22 cellular contexts compared by ENCODE assay signal in genomic region chr20:24971702-24972101, GRCh38. TPM values are rescaled to one million over a fixed set of nuclear protein-coding genes. Genes with fewer than 3 reads are reported as not detected.
DNase-seq lines count a peak whose midpoint lies in the region; ATAC-seq and TF ChIP-seq lines count a peak whose summit lies in the region.
"Had no signal": no experiment of that assay in that cellular context is flagged by ENCODE, and none has a peak within 500 bp of the region (broad histone marks: within the 10 kb centered on the region; RNA-seq: fewer than 3 reads in every experiment).

No MANE protein-coding gene starts in this region.

- peaks cover 12% of the 10 kb centered on the region; the same call in 1 of the 2 replicates for H4K20me1 ChIP-seq in BLaER1

- H3K27ac ChIP-seq in BLaER1 (no peak overlapping the region), neutrophil (peak overlapping the region; percentile 67)
- H3K27ac ChIP-seq: C4-2B, KMS-11 had no signal

- H3K9me3 Mint-ChIP-seq in CD14-positive monocyte, result peaks cover 0 to 8% (median 3%) of the 10 kb centered on the region in 7 donors
- H3K9me3 Mint-ChIP-seq in dendritic cell treated with granulocyte-macrophage colony-stimulating factor and Interleukin-4, amounts not matched to agents 40 ng/mL and 50 ng/mL, for 4 days, result peaks cover 9% of the 10 kb centered on the region
- peaks cover 6 to 8% of the 10 kb centered on the region in 2 donors for H3K9me3 Mint-ChIP-seq in stimulated activated naive B cell treated with anti-CD40 and anti-IgM and Interleukin-4, amounts not matched to agents 10 μg/mL and 1 μg/mL and 100 μg/mL, for 72 hours

- H3K9ac ChIP-seq in BLaER1, result peak overlapping the region; percentile 51; the same call in 1 of the 2 replicates
- H3K9ac ChIP-seq: KMS-11, SK-N-SH had no signal

- H3K27me3 Mint-ChIP-seq in CD14-positive monocyte (ENCODE audit: low read depth in 3 of 3), result peaks cover 0 to 2% (median 0%) of the 10 kb centered on the region in 3 donors
- no peaks in the 10 kb centered on the region for H3K27me3 Mint-ChIP-seq in dendritic cell treated with granulocyte-macrophage colony-stimulating factor and Interleukin-4, amounts not matched to agents 40 ng/mL and 50 ng/mL, for 4 days
- no peaks in the 10 kb centered on the region for H3K27me3 Mint-ChIP-seq in stimulated activated naive B cell treated with anti-CD40 and anti-IgM and Interleukin-4, amounts not matched to agents 10 μg/mL and 1 μg/mL and 100 μg/mL, for 72 hours

- intact Hi-C loops in CD14-positive monocyte (cut with micrococcal nuclease), result no loop called here
- intact Hi-C loops in dendritic cell treated with granulocyte-macrophage colony-stimulating factor and Interleukin-4, amounts not matched to agents 40 ng/mL and 50 ng/mL, for 4 days (cut with micrococcal nuclease), result no loop called here

- H3K4me3 ChIP-seq in BLaER1 (no peak overlapping the region), neutrophil (ENCODE audit: low read depth in 1 of 2, low read length in 1 of 2) (no peak overlapping the region)

- H3K36me3 ChIP-seq in BLaER1 (peaks cover 68% of the 10 kb centered on the region), neutrophil (peaks cover 80% of the 10 kb centered on the region)

- H3K36me3 Mint-ChIP-seq in CD14-positive monocyte, result peaks cover 72 to 82% of the 10 kb centered on the region in 2 donors
- H3K36me3 Mint-ChIP-seq in dendritic cell treated with granulocyte-macrophage colony-stimulating factor and Interleukin-4, amounts not matched to agents 40 ng/mL and 50 ng/mL, for 4 days (ENCODE audit: low read depth), result peaks cover 99% of the 10 kb centered on the region
- H3K36me3 Mint-ChIP-seq in stimulated activated naive B cell treated with anti-CD40 and anti-IgM and Interleukin-4, amounts not matched to agents 10 μg/mL and 1 μg/mL and 100 μg/mL, for 72 hours, result peaks cover 63 to 71% of the 10 kb centered on the region in 2 donors

- H3K4me1 Mint-ChIP-seq in CD14-positive monocyte, result peaks cover 28% of the 10 kb centered on the region
- H3K4me1 Mint-ChIP-seq in dendritic cell treated with granulocyte-macrophage colony-stimulating factor and Interleukin-4, amounts not matched to agents 40 ng/mL and 50 ng/mL, for 4 days (ENCODE audit: low read depth), result peaks cover 51% of the 10 kb centered on the region
- peaks cover 10 to 14% of the 10 kb centered on the region in 2 donors for H3K4me1 Mint-ChIP-seq in stimulated activated naive B cell treated with anti-CD40 and anti-IgM and Interleukin-4, amounts not matched to agents 10 μg/mL and 1 μg/mL and 100 μg/mL, for 72 hours

- no peaks in the 10 kb centered on the region for H3K27me3 ChIP-seq in BLaER1
- no peaks in the 10 kb centered on the region for H3K27me3 ChIP-seq in neutrophil

- no peak overlapping the region for H3K27ac Mint-ChIP-seq in CD14-positive monocyte
- peak overlapping the region; percentile 83 for H3K27ac Mint-ChIP-seq in dendritic cell treated with granulocyte-macrophage colony-stimulating factor and Interleukin-4, amounts not matched to agents 40 ng/mL and 50 ng/mL, for 4 days
- H3K27ac Mint-ChIP-seq in stimulated activated naive B cell treated with anti-CD40 and anti-IgM and Interleukin-4, amounts not matched to agents 10 μg/mL and 1 μg/mL and 100 μg/mL, for 72 hours, result no peak overlapping the region

- ATAC-seq in HG02885 (IDR thresholded peaks at IDR 0.05; ENCODE audit: poor library complexity, unreplicated experiment), result no peak
- no peak for ATAC-seq in stimulated activated naive B cell treated with anti-CD40 and anti-IgM and Interleukin-4, amounts not matched to agents 10 μg/mL and 1 μg/mL and 100 μg/mL, for 72 hours (replicated peaks)
- ATAC-seq: Panc1 had no signal

- peaks cover 30% of the 10 kb centered on the region for H3K4me1 ChIP-seq in BLaER1
- H3K4me1 ChIP-seq in neutrophil (ENCODE audit: control insufficient read depth in 1 of 2, insufficient read depth in 1 of 2, low read depth in 1 of 2, low read length in 1 of 2), result peaks cover 28 to 35% of the 10 kb centered on the region in 2 experiments

- no peak overlapping the region for H3K4me3 Mint-ChIP-seq in CD14-positive monocyte
- no peak overlapping the region for H3K4me3 Mint-ChIP-seq in dendritic cell treated with granulocyte-macrophage colony-stimulating factor and Interleukin-4, amounts not matched to agents 40 ng/mL and 50 ng/mL, for 4 days
- no peak overlapping the region for H3K4me3 Mint-ChIP-seq in stimulated activated naive B cell treated with anti-CD40 and anti-IgM and Interleukin-4, amounts not matched to agents 10 μg/mL and 1 μg/mL and 100 μg/mL, for 72 hours

- H3K9me3 ChIP-seq in BLaER1 (peaks cover 13% of the 10 kb centered on the region), neutrophil (no peaks in the 10 kb centered on the region)

- DNase-seq in CD14-positive monocyte (ENCODE audit: low spot score), result peak; percentile 27
- DNase-seq in cerebellar cortex (ENCODE audit: low spot score), result no peak
- DNase-seq in stimulated activated naive B cell treated with anti-CD40 and anti-IgM and Interleukin-4, amounts not matched to agents 10 μg/mL and 1 μg/mL and 100 μg/mL, for 72 hours, result no peak
- DNase-seq: ACHN; DMS79; IMR-90; NCI-H1092 treated with DMSO at 0.1 percent for 48 hours; NCI-H146; NCI-H2029; NCI-H226; NCI-H510A treated with DMSO at 0.1 percent for 48 hours; NCI-H774; NK-92 treated with Interleukin-12 subunit alpha and Interleukin-12 subunit beta, amount 100 ng/mL, for 24 hours; SIG-M5; SK-N-SH had no signal

- H3K4me2 ChIP-seq in BLaER1, result peak overlapping the region; percentile 77
- H3K4me2 ChIP-seq: KMS-11, SK-N-SH had no signal

- TF ChIP-seq CTCF in CD14-positive monocyte (IDR thresholded peaks at IDR 0.05) (no peak), neutrophil (IDR thresholded peaks at IDR 0.05) (no peak)

RNA-seq across cellular contexts. Expression of gene APMAP, which starts 20.8 kb away (rescaled TPM):
- 10 to 100 TPM; 73.2 to 74.0 TPM for polyA plus RNA-seq in CD14-positive monocyte

RNA-seq across cellular contexts. Expression of gene CST7, which starts 22.6 kb away (rescaled TPM):
- 1 to 10 TPM; 1.8 to 3.2 TPM for polyA plus RNA-seq in CD14-positive monocyte
- polyA plus RNA-seq: IMR-90 had no signal
